Comparison of ENCODE assay signal across 19 cellular contexts in the genomic region with DNA sequence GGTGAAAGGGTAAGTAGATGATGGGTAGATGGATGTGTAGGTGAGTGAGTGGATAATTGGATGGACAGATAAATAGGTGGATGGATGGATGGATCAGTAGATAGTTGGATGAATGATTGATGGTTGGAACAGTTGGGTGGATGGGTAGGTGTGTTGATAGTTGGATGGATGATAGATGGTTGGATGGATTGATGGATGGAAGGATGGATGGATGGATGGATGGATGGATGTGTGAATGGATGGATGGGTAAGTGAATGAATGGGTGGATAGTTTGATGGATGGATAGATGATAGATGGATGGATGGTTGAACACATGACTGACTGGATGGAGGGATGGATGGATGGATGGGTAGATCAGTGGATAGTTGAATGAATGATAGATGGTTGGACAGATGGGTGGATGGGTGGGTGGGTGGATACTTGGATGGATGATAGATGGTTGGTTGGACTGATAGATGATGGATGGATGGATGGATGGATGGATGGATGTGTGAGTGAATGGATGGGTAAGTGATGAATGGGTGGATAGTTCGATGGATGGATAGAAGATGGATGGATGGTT. TPM values are rescaled to one million over a fixed set of nuclear protein-coding genes. Genes with fewer than 3 reads are reported as not detected.
DNase-seq lines count a peak whose midpoint lies in the region; ATAC-seq, FAIRE-seq and TF ChIP-seq lines count a peak whose summit lies in the region.
"Had no signal": no experiment of that assay in that cellular context is flagged by ENCODE, and none has a peak within 500 bp of the region (broad histone marks: within the 10 kb centered on the region; RNA-seq: fewer than 3 reads in every experiment).

No MANE protein-coding gene starts in this region.

- no peaks in the 10 kb centered on the region for H4K20me1 ChIP-seq in HepG2 (ENCODE audit: insufficient read depth, low read length)
- H4K20me1 ChIP-seq in K562 (replicated peaks; ENCODE audit: control insufficient read depth, insufficient read depth, low read length) = no peaks in the 10 kb centered on the region

- ATAC-seq in HepG2 (no peak), right lobe of liver (no peak), K562 (no peak)

- TF ChIP-seq POLR2A in HepG2 (IDR thresholded peaks at IDR 0.05; ENCODE audit: insufficient read depth in 1 of 2, low read depth in 2 of 2, low read length in 2 of 2) (no peak), right lobe of liver (IDR thresholded peaks at IDR 0.05) (no peak), K562 (conservative IDR thresholded peaks at IDR 0.05) (no peak)

- no peak for DNase-seq in HepG2 (ENCODE audit: low spot score)
- no peak for DNase-seq in right lobe of liver
- DNase-seq in K562 (ENCODE audit: extremely low read depth in 1 of 4, low spot score in 3 of 4) = no peak
- peak; percentile 14 for DNase-seq in mesenteric fat pad (ENCODE audit: low spot score)
- DNase-seq in urothelium cell line (ENCODE audit: low spot score) = no peak
- no peak for DNase-seq in SW480 (ENCODE audit: low spot score)
- DNase-seq in DMS153 treated with DMSO at 0.1 percent for 48 hours (lab: John Stamatoyannopoulos, UW; ENCODE audit: unreplicated experiment) = no peak
- no peak for DNase-seq in T-helper 1 cell
- DNase-seq: Calu3; CD4-positive, alpha-beta memory T cell; DMS53; DND-41; EL; KG1 had no signal

- no peak for TF ChIP-seq EP300 in HepG2 (IDR thresholded peaks at IDR 0.05; ENCODE audit: low read depth in 2 of 2, low read length in 2 of 2)
- TF ChIP-seq EP300 in HepG2 (CRISPR knock-in tag; IDR thresholded peaks at IDR 0.05; ENCODE audit: borderline replicate concordance) = no peak
- TF ChIP-seq EP300 in K562 (IDR thresholded peaks at IDR 0.05; ENCODE audit: low read length) = no peak

- BruUV-seq in HepG2 (replicated peaks; lab: Mats Ljungman, UMichigan) = no TSS peak
- no TSS peak for BruUV-seq in K562 (replicated peaks; lab: Mats Ljungman, UMichigan)

- H3K9me3 ChIP-seq in HepG2 (ENCODE audit: low read length) (no peaks in the 10 kb centered on the region), right lobe of liver (no peaks in the 10 kb centered on the region), K562 (replicated peaks; ENCODE audit: control insufficient read depth, insufficient read depth, low read depth, low read length) (no peaks in the 10 kb centered on the region)
- H3K9me3 ChIP-seq: HAP-1 had no signal

- H3K4me2 ChIP-seq in HepG2 (ENCODE audit: low read depth, low read length) (no peak overlapping the region), K562 (ENCODE audit: insufficient read depth, low read length) (no peak overlapping the region)

- H3K79me2 ChIP-seq in HepG2 (ENCODE audit: insufficient read depth, low read length) (no peaks in the 10 kb centered on the region), K562 (ENCODE audit: control insufficient read depth, insufficient read depth, low read length) (no peaks in the 10 kb centered on the region)

- H3K4me1 ChIP-seq in HepG2 (ENCODE audit: insufficient read depth, low read length) (peaks cover 63% of the 10 kb centered on the region), right lobe of liver (no peaks in the 10 kb centered on the region), K562 (replicated peaks in 1 of 2; ENCODE audit: control insufficient read depth in 2 of 2, insufficient read depth in 2 of 2, low read length in 2 of 2) (peaks cover 20 to 45% of the 10 kb centered on the region in 2 experiments)
- H3K4me1 ChIP-seq: HAP-1 had no signal

- peaks cover 8 to 23% of the 10 kb centered on the region in 2 experiments for H3K27me3 ChIP-seq in HepG2 (ENCODE audit: control insufficient read depth in 1 of 2, insufficient read depth in 2 of 2, low read length in 2 of 2)
- H3K27me3 ChIP-seq in right lobe of liver = no peaks in the 10 kb centered on the region
- H3K27me3 ChIP-seq in K562 (ENCODE audit: control insufficient read depth in 2 of 2, insufficient read depth in 2 of 2, low read length in 2 of 2) = peaks cover 8 to 17% of the 10 kb centered on the region in 2 experiments; a peak in 4 of 5 replicates

- TF ChIP-seq RAD21 in HepG2 (CRISPR knock-in tag; IDR thresholded peaks at IDR 0.05) = no peak
- TF ChIP-seq RAD21 in K562 (CRISPR knock-in tag; conservative IDR thresholded peaks at IDR 0.05 in 1 of 2, IDR thresholded peaks at IDR 0.05 in 1 of 2) = no peak

- H2AFZ ChIP-seq in HepG2 (ENCODE audit: low read length) (no peak overlapping the region), K562 (ENCODE audit: low read depth, low read length) (no peak overlapping the region)

- TF ChIP-seq CTCF in HepG2 (CRISPR knock-in tag; IDR thresholded peaks at IDR 0.05) = no peak
- TF ChIP-seq CTCF in right lobe of liver (IDR thresholded peaks at IDR 0.05) = no peak
- no peak for TF ChIP-seq CTCF in K562 (IDR thresholded peaks at IDR 0.05 in 2 of 3, conservative IDR thresholded peaks at IDR 0.05 in 1 of 3; ENCODE audit: insufficient read depth in 2 of 3, low read depth in 1 of 3, low read length in 3 of 3)

- H3K27ac ChIP-seq in HepG2 (ENCODE audit: extremely low read length, insufficient read depth, low read length) (no peak overlapping the region), right lobe of liver (no peak overlapping the region), K562 (ENCODE audit: extremely low read depth, low read depth, low read length) (no peak overlapping the region)
- H3K27ac ChIP-seq: C4-2B had no signal

- WGBS in HepG2 (ENCODE audit: low lambda C conversion rate) = 100% methylated on average over 1 of the region's 1 CpG
- 83% methylated on average over 1 of the region's 1 CpG for WGBS in right lobe of liver (ENCODE audit: insufficient coverage, low coverage, low lambda C conversion rate, missing lambda C conversion rate)
- 21% methylated on average over 1 of the region's 1 CpG for WGBS in K562 (ENCODE audit: insufficient coverage, low coverage, missing lambda C conversion rate)

- H3K9ac ChIP-seq in HepG2 (ENCODE audit: insufficient read depth, low read depth, low read length) = no peak overlapping the region
- H3K9ac ChIP-seq in K562 (ENCODE audit: insufficient read depth in 1 of 2, low read depth in 2 of 2, low read length in 2 of 2) = no peak overlapping the region

- no peak overlapping the region for H3K4me3 ChIP-seq in HepG2 (replicated peaks in 1 of 3; ENCODE audit: insufficient read depth in 1 of 3, low read depth in 2 of 3, low read length in 3 of 3)
- H3K4me3 ChIP-seq in right lobe of liver = no peak overlapping the region
- no peak overlapping the region for H3K4me3 ChIP-seq in K562
- H3K4me3 ChIP-seq: HAP-1 had no signal

- intact Hi-C loops in HepG2 (cut with micrococcal nuclease; ENCODE audit: unreplicated experiment) = loop anchor here (10.0 kb wide), 1 partner anchor 48 kb away; no protein-coding TSS in a partner anchor
- intact Hi-C loops in right lobe of liver (cut with DNase I) = no loop called here
- intact Hi-C loops in K562 (cut with micrococcal nuclease) = no loop called here

- CTCF ChIA-PET in HepG2 (lab: Yijun Ruan, JAX; ENCODE audit: low intra/inter-chr PET ratio, low total read pairs) (no interaction called here), K562 (lab: Yijun Ruan, JAX; ENCODE audit: low intra/inter-chr PET ratio) (no interaction called here)

- H3K36me3 ChIP-seq in HepG2 (replicated peaks in 1 of 2; ENCODE audit: control insufficient read depth in 1 of 2, insufficient read depth in 2 of 2, low read length in 2 of 2) = no peaks in the 10 kb centered on the region
- H3K36me3 ChIP-seq in right lobe of liver = no peaks in the 10 kb centered on the region
- no peaks in the 10 kb centered on the region for H3K36me3 ChIP-seq in K562 (ENCODE audit: control insufficient read depth, insufficient read depth, low read length)
- H3K36me3 ChIP-seq: HAP-1 had no signal

- POLR2A ChIA-PET in HepG2 (lab: Yijun Ruan, JAX) (no interaction called here), K562 (lab: Yijun Ruan, JAX) (no interaction called here)

- no peaks in the 10 kb centered on the region for H3K9me1 ChIP-seq in K562 (ENCODE audit: control insufficient read depth, insufficient read depth, low read length)

- no peak for FAIRE-seq in HepG2 (lab: Jason Lieb, UNC)
- FAIRE-seq in K562 (lab: Jason Lieb, UNC) = no peak
- peak; percentile 98 for FAIRE-seq in urothelium cell line (lab: Jason Lieb, UNC)
- FAIRE-seq: GM12891, GM19239 had no signal

- in situ Hi-C loops in HepG2 (cut with HindIII; ENCODE audit: extremely low pct_ligation_motif_present, low pct_unique_long_range_greater_than_20kb) (no loop called here), K562 (cut with MboI) (no loop called here)

RNA-seq across cellular contexts. Expression of a gene that starts 37.0 kb away (rescaled TPM):
- total RNA-seq in HepG2 (2016; rRNA removed; fragmentation: Illumina TruSeq; extraction: Trizol) (0.80 and 1.5 TPM in 2 replicates), right lobe of liver (10 to 100 TPM in 3 of 6 experiments, 1 to 10 TPM in 3; 2.3 to 20.9 (median 8.4) TPM), K562 (2014; rRNA removed) (8.1 and 10.0 TPM in 2 replicates), K562 (2014; rRNA removed; fragmentation: Illumina TruSeq; extraction: Trizol) (3.6 and 5.0 TPM in 2 replicates), K562 (2015; rRNA removed; fragmentation: Illumina TruSeq; extraction: Trizol) (4.6 and 6.1 TPM in 2 replicates), K562 (2021) (9.8 and 10.2 TPM in 2 replicates), mesenteric fat pad (19.7 TPM)
- 1.1 and 1.6 TPM in 2 replicates for total RNA-seq in HepG2 (2016; cell fraction: cytosol; rRNA removed; fragmentation: Illumina TruSeq; extraction: Trizol; ENCODE audit: low read depth)
- total RNA-seq in HepG2 (2016; cell fraction: insoluble cytoplasmic fraction; rRNA removed; fragmentation: Illumina TruSeq; extraction: Trizol) = 1.0 and 1.8 TPM in 2 replicates
- total RNA-seq in HepG2 (2016; cell fraction: membrane; rRNA removed; fragmentation: Illumina TruSeq; extraction: Trizol) = 2.6 and 3.0 TPM in 2 replicates
- 1.3 and 1.4 TPM in 2 replicates for total RNA-seq in HepG2 (2016; cell fraction: nucleus; rRNA removed; fragmentation: Illumina TruSeq; extraction: Trizol)
- polyA plus RNA-seq in HepG2 (2011; rRNA removed) (2.4 and 3.4 TPM in 2 replicates), K562 (2011; rRNA removed) (7.9 TPM in 2 replicates), K562 (2014; fragmentation: Illumina TruSeq; extraction: Trizol) (2.5 and 4.7 TPM in 2 replicates), K562 (2014; fragmentation: Nextera tagmentation; extraction: Ambion mirVana) (1 to 10 TPM; 3.9 to 9.5 TPM), K562 (2014; rRNA removed) (2.6 and 3.6 TPM in 2 replicates)
- polyA plus RNA-seq in HepG2 (2011; cell fraction: cytosol; rRNA removed) = 1.2 and 2.1 TPM in 2 replicates
- polyA plus RNA-seq in HepG2 (2011; cell fraction: nucleus; rRNA removed) = 2.9 and 5.0 TPM in 2 replicates
- polyA plus RNA-seq in HepG2 (2012) = 1.2 and 1.3 TPM in 2 replicates
- polyA plus RNA-seq in HepG2 (2016; cell fraction: cytosol; fragmentation: Illumina TruSeq; extraction: Trizol; ENCODE audit: low read depth) = 0.57 and 0.60 TPM in 2 replicates
- polyA plus RNA-seq in HepG2 (2016; cell fraction: insoluble cytoplasmic fraction; fragmentation: Illumina TruSeq; extraction: Trizol; ENCODE audit: low read depth) = 0.93 and 1.1 TPM in 2 replicates
- 1.1 TPM in 2 replicates for polyA plus RNA-seq in HepG2 (2016; cell fraction: membrane; fragmentation: Illumina TruSeq; extraction: Trizol; ENCODE audit: low read depth)
- 1.9 TPM in 2 replicates for polyA plus RNA-seq in HepG2 (2016; cell fraction: nucleus; fragmentation: Illumina TruSeq; extraction: Trizol; ENCODE audit: insufficient read depth, low read depth)
- polyA minus RNA-seq in HepG2 (2011; rRNA and poly(A)+ RNA removed; ENCODE audit: low replicate concordance) = 14.6 and 20.5 TPM in 2 replicates
- polyA minus RNA-seq in HepG2 (2011; cell fraction: cytosol; rRNA and poly(A)+ RNA removed) = 4.8 and 15.5 TPM in 2 replicates
- 2.3 and 2.4 TPM in 2 replicates for polyA minus RNA-seq in HepG2 (2011; cell fraction: nucleus; rRNA and poly(A)+ RNA removed)
- 21.5 and 51.6 TPM in 2 replicates for total RNA-seq in K562 (2011; cell fraction: chromatin; rRNA removed; ENCODE audit: low replicate concordance)
- 36.1 and 57.4 TPM in 2 replicates for total RNA-seq in K562 (2011; cell fraction: nucleolus; rRNA removed)
- total RNA-seq in K562 (2011; cell fraction: nucleoplasm; rRNA removed) = 30.2 and 38.4 TPM in 2 replicates
- polyA plus RNA-seq in K562 (2011; cell fraction: cytosol; rRNA removed) = 5.2 and 10.8 TPM in 2 replicates
- 13.3 and 32.6 TPM in 2 replicates for polyA plus RNA-seq in K562 (2011; cell fraction: nucleus; rRNA removed)
- 6.4 and 9.1 TPM in 2 replicates for polyA plus RNA-seq in K562 (2012)
- 24.4 and 37.5 TPM in 2 replicates for polyA minus RNA-seq in K562 (2011; rRNA and poly(A)+ RNA removed)
- 34.5 and 45.2 TPM in 2 replicates for polyA minus RNA-seq in K562 (2011; cell fraction: cytosol; rRNA and poly(A)+ RNA removed)
- 11.0 and 13.5 TPM in 2 replicates for polyA minus RNA-seq in K562 (2011; cell fraction: nucleus; rRNA and poly(A)+ RNA removed)
- polyA plus RNA-seq: CD4-positive, alpha-beta memory T cell; IgD-negative memory B cell had no signal
